Comparison of ENCODE assay signal across 13 cellular contexts in genomic region chr3:112774293-112774926, GRCh38.
DNase-seq lines count a peak whose midpoint lies in the region; ATAC-seq and TF ChIP-seq lines count a peak whose summit lies in the region.
"Had no signal": no experiment of that assay in that cellular context is flagged by ENCODE, and none has a peak within 500 bp of the region (broad histone marks: within the 10 kb centered on the region; RNA-seq: fewer than 3 reads in every experiment).

No MANE protein-coding gene starts in this region.

- H3K27ac ChIP-seq in mammary epithelial cell (ENCODE audit: insufficient read depth, low read depth, low read length) (peak overlapping the region; percentile 95), A673 (ENCODE audit: low read depth, low read length, poor library complexity, severe bottlenecking) (no peak overlapping the region)
- no peak overlapping the region for H3K27ac ChIP-seq in naive thymus-derived CD4-positive, alpha-beta T cell (ENCODE audit: low read depth, low read length)
- H3K27ac ChIP-seq: prostate gland had no signal

- no peaks in the 10 kb centered on the region for H3K79me2 ChIP-seq in mammary epithelial cell (ENCODE audit: insufficient read depth, low read length)

- H3K9me3 Mint-ChIP-seq in naive thymus-derived CD4-positive, alpha-beta T cell, result peaks cover 0 to 3% (median 0%) of the 10 kb centered on the region in 11 donors
- H3K9me3 Mint-ChIP-seq in activated T-helper 2 cell treated with anti-CD3 and anti-CD28 coated beads, Interferon-gamma antibody, Interleukin-2, Interleukin-4, amounts not matched to agents 10 μg/mL and 5 μg/mL and 100 μg/mL, durations not matched to agents 14 hours and 24 hours and 36 hours, result no peaks in the 10 kb centered on the region
- H3K9me3 Mint-ChIP-seq: activated T-cell treated with anti-CD3 and anti-CD28 coated beads, Interleukin-2, amount 50 U/mL, for 4 hours had no signal

- H3K9ac ChIP-seq in mammary epithelial cell (ENCODE audit: insufficient read depth, low read length), result peak overlapping the region; percentile 60

- H4K20me1 ChIP-seq in mammary epithelial cell (ENCODE audit: insufficient read depth, low read length), result no peaks in the 10 kb centered on the region

- in situ Hi-C loops in Caki2 (cut with HindIII; ENCODE audit: low pct_unique_long_range_greater_than_20kb, low sequenced_read_pairs), result no loop called here
- in situ Hi-C loops in mammary epithelial cell (cut with MboI; ENCODE audit: low sequenced_read_pairs in 2 of 2), result no loop called here

- H3K9me3 ChIP-seq in mammary epithelial cell (replicated peaks; ENCODE audit: insufficient read depth, low read length) (no peaks in the 10 kb centered on the region), A673 (ENCODE audit: low read depth, low read length, poor library complexity, severe bottlenecking) (no peaks in the 10 kb centered on the region)
- no peaks in the 10 kb centered on the region for H3K9me3 ChIP-seq in naive thymus-derived CD4-positive, alpha-beta T cell (ENCODE audit: control insufficient read depth in 2 of 3, low read length in 3 of 3)
- H3K9me3 ChIP-seq: prostate gland had no signal

- intact Hi-C loops in mammary epithelial cell (cut with micrococcal nuclease), result loop anchor here (1.0 to 10.0 kb wide), 5 partner anchors 27 to 970 kb away; partner anchors contain the start of genes ATP6V1A and NAA50
- intact Hi-C loops in naive thymus-derived CD4-positive, alpha-beta T cell (cut with micrococcal nuclease), result no loop called here
- intact Hi-C loops in activated T-helper 2 cell treated with anti-CD3 and anti-CD28 coated beads, Interferon-gamma antibody, Interleukin-2, Interleukin-4, amounts not matched to agents 10 μg/mL and 5 μg/mL and 100 μg/mL, durations not matched to agents 14 hours and 24 hours and 36 hours (cut with micrococcal nuclease), result loop anchor here (5.0 to 10.0 kb wide), 2 partner anchors 37 to 100 kb away; no protein-coding TSS in a partner anchor
- intact Hi-C loops in A673 (cut with micrococcal nuclease; ENCODE audit: unreplicated experiment), result no loop called here

- H3K4me3 ChIP-seq in mammary epithelial cell (replicated peaks in 1 of 3; ENCODE audit: insufficient read depth in 1 of 3, low read depth in 2 of 3, low read length in 3 of 3), result no peak overlapping the region
- peak overlapping the region; percentile 4 for H3K4me3 ChIP-seq in naive thymus-derived CD4-positive, alpha-beta T cell (ENCODE audit: low read length)
- H3K4me3 ChIP-seq in A673 (ENCODE audit: low read depth, low read length, poor library complexity, severe bottlenecking), result no peak overlapping the region
- H3K4me3 ChIP-seq: prostate gland had no signal

- H3K27me3 ChIP-seq in mammary epithelial cell (ENCODE audit: insufficient read depth, low read length) (no peaks in the 10 kb centered on the region), A673 (replicated peaks; ENCODE audit: insufficient read depth, low read depth, low read length, poor library complexity) (no peaks in the 10 kb centered on the region)
- no peaks in the 10 kb centered on the region for H3K27me3 ChIP-seq in naive thymus-derived CD4-positive, alpha-beta T cell (ENCODE audit: control insufficient read depth in 2 of 2, insufficient read depth in 2 of 2, low read length in 2 of 2)

- dilution Hi-C loops in mammary epithelial cell (cut with HindIII; ENCODE audit: low sequenced_read_pairs), result no loop called here

- no peak overlapping the region for H3K27ac Mint-ChIP-seq in naive thymus-derived CD4-positive, alpha-beta T cell
- no peak overlapping the region for H3K27ac Mint-ChIP-seq in activated T-helper 2 cell treated with anti-CD3 and anti-CD28 coated beads, Interferon-gamma antibody, Interleukin-2, Interleukin-4, amounts not matched to agents 10 μg/mL and 5 μg/mL and 100 μg/mL, durations not matched to agents 14 hours and 24 hours and 36 hours

- BruUV-seq in mammary epithelial cell (replicated peaks; lab: Mats Ljungman, UMichigan) (no TSS peak), A673 (replicated peaks; lab: Mats Ljungman, UMichigan) (no TSS peak)

- no peak for ATAC-seq in naive thymus-derived CD4-positive, alpha-beta T cell
- ATAC-seq in HG03175 (IDR thresholded peaks at IDR 0.05; ENCODE audit: unreplicated experiment), result no peak
- no peak for ATAC-seq in HG03139 (IDR thresholded peaks at IDR 0.05; ENCODE audit: unreplicated experiment)

- 44% methylated on average over 6 of the region's 6 CpGs for WGBS in mammary epithelial cell (ENCODE audit: low coverage, missing lambda C conversion rate)

- no peak overlapping the region for H3K4me3 Mint-ChIP-seq in naive thymus-derived CD4-positive, alpha-beta T cell
- H3K4me3 Mint-ChIP-seq in activated T-helper 2 cell treated with anti-CD3 and anti-CD28 coated beads, Interferon-gamma antibody, Interleukin-2, Interleukin-4, amounts not matched to agents 10 μg/mL and 5 μg/mL and 100 μg/mL, durations not matched to agents 14 hours and 24 hours and 36 hours (ENCODE audit: low read depth), result no peak overlapping the region
- H3K4me3 Mint-ChIP-seq: activated T-cell treated with anti-CD3 and anti-CD28 coated beads, Interleukin-2, amount 50 U/mL, for 4 hours had no signal

- peak overlapping the region; percentile 34 for H3K4me2 ChIP-seq in mammary epithelial cell (ENCODE audit: insufficient read depth, low read depth, low read length)

- no peaks in the 10 kb centered on the region for H3K36me3 Mint-ChIP-seq in naive thymus-derived CD4-positive, alpha-beta T cell
- no peaks in the 10 kb centered on the region for H3K36me3 Mint-ChIP-seq in activated T-helper 2 cell treated with anti-CD3 and anti-CD28 coated beads, Interferon-gamma antibody, Interleukin-2, Interleukin-4, amounts not matched to agents 10 μg/mL and 5 μg/mL and 100 μg/mL, durations not matched to agents 14 hours and 24 hours and 36 hours (ENCODE audit: low read depth)

- H3K4me1 Mint-ChIP-seq in naive thymus-derived CD4-positive, alpha-beta T cell, result peaks cover 8 to 26% (median 10%) of the 10 kb centered on the region in 7 donors
- H3K4me1 Mint-ChIP-seq in activated T-helper 2 cell treated with anti-CD3 and anti-CD28 coated beads, Interferon-gamma antibody, Interleukin-2, Interleukin-4, amounts not matched to agents 10 μg/mL and 5 μg/mL and 100 μg/mL, durations not matched to agents 14 hours and 24 hours and 36 hours (ENCODE audit: low read depth), result peaks cover 37% of the 10 kb centered on the region

- DNase-seq in Caki2 (ENCODE audit: low read depth), result peak; percentile 43
- DNase-seq in M059J (ENCODE audit: low read depth), result peak; percentile 84
- DNase-seq in mammary epithelial cell, result peak; percentile 89
- no peak for DNase-seq in naive thymus-derived CD4-positive, alpha-beta T cell
- no peak for DNase-seq in activated T-helper 2 cell treated with anti-CD3 and anti-CD28 coated beads, Interferon-gamma antibody, Interleukin-2, Interleukin-4, amounts not matched to agents 10 μg/mL and 5 μg/mL and 100 μg/mL, durations not matched to agents 14 hours and 24 hours and 36 hours (ENCODE audit: low spot score)
- DNase-seq in A673 (ENCODE audit: low spot score), result no peak
- DNase-seq: activated T-cell treated with anti-CD3 and anti-CD28 coated beads, Interleukin-2, amount 50 U/mL, for 4 hours; GDM1; left cardiac atrium; NCI-H446 had no signal

- POLR2A ChIA-PET in naive thymus-derived CD4-positive, alpha-beta T cell (lab: Charles Lee), result no interaction called here
- POLR2A ChIA-PET in A673 (lab: Charles Lee; ENCODE audit: low non-redundant PET), result no interaction called here

- CTCF ChIA-PET in mammary epithelial cell (lab: Charles Lee; ENCODE audit: low non-redundant PET) (interaction anchor here (0.6 kb wide), 1 partner anchor 34 kb away, joined by 5 read pairs; no protein-coding TSS in a partner anchor), A673 (lab: Charles Lee) (no interaction called here)
- CTCF ChIA-PET in naive thymus-derived CD4-positive, alpha-beta T cell (lab: Charles Lee), result no interaction called here

- TF ChIP-seq CTCF in mammary epithelial cell (conservative IDR thresholded peaks at IDR 0.05 in 1 of 2, IDR thresholded peaks at IDR 0.05 in 1 of 2; ENCODE audit: extremely low read depth in 1 of 2, insufficient read depth in 1 of 2, low read depth in 1 of 2, low read length in 2 of 2) (no peak), A673 (conservative IDR thresholded peaks at IDR 0.05; ENCODE audit: low read depth, low read length) (no peak)

- H3K4me1 ChIP-seq in mammary epithelial cell (ENCODE audit: insufficient read depth, low read length), result peaks cover 64% of the 10 kb centered on the region
- peaks cover 8 to 39% of the 10 kb centered on the region in 2 donors for H3K4me1 ChIP-seq in naive thymus-derived CD4-positive, alpha-beta T cell (ENCODE audit: control insufficient read depth in 2 of 2, insufficient read depth in 2 of 2, low read length in 2 of 2)
- H3K4me1 ChIP-seq in A673 (ENCODE audit: insufficient read depth, low read length, poor library complexity, severe bottlenecking), result no peaks in the 10 kb centered on the region
- H3K4me1 ChIP-seq: prostate gland had no signal

- H3K36me3 ChIP-seq in mammary epithelial cell (ENCODE audit: insufficient read depth, low read length), result no peaks in the 10 kb centered on the region
- no peaks in the 10 kb centered on the region for H3K36me3 ChIP-seq in naive thymus-derived CD4-positive, alpha-beta T cell (ENCODE audit: control insufficient read depth in 2 of 3, insufficient read depth in 3 of 3, low read length in 3 of 3)
- H3K36me3 ChIP-seq in A673 (ENCODE audit: insufficient read depth, low read length, poor library complexity, severe bottlenecking), result no peaks in the 10 kb centered on the region
- H3K36me3 ChIP-seq: prostate gland had no signal

- peaks cover 0 to 2% (median 0%) of the 10 kb centered on the region in 5 donors for H3K27me3 Mint-ChIP-seq in naive thymus-derived CD4-positive, alpha-beta T cell
- H3K27me3 Mint-ChIP-seq in activated T-helper 2 cell treated with anti-CD3 and anti-CD28 coated beads, Interferon-gamma antibody, Interleukin-2, Interleukin-4, amounts not matched to agents 10 μg/mL and 5 μg/mL and 100 μg/mL, durations not matched to agents 14 hours and 24 hours and 36 hours (ENCODE audit: low read depth), result peaks cover 3% of the 10 kb centered on the region

- H2AFZ ChIP-seq in mammary epithelial cell (ENCODE audit: low read depth, low read length), result no peak overlapping the region

Comparison
In these comparisons a context has a peak if more than half of its experiments do, and no peak if none do; other contexts are left out.
1. DNase-seq: peak in Caki2 (single experiment), M059J (single experiment) and mammary epithelial cell (single experiment); none in naive thymus-derived CD4-positive, alpha-beta T cell (0 of 9), activated T-helper 2 cell treated with anti-CD3 and anti-CD28 coated beads, Interferon-gamma antibody, Interleukin-2, Interleukin-4, amounts not matched to agents 10 μg/mL and 5 μg/mL and 100 μg/mL, durations not matched to agents 14 hours and 24 hours and 36 hours (single experiment) and A673 (single experiment).
2. intact Hi-C loops: an anchor here in mammary epithelial cell (1.0 to 10.0 kb wide) and activated T-helper 2 cell treated with anti-CD3 and anti-CD28 coated beads, Interferon-gamma antibody, Interleukin-2, Interleukin-4, amounts not matched to agents 10 μg/mL and 5 μg/mL and 100 μg/mL, durations not matched to agents 14 hours and 24 hours and 36 hours (5.0 to 10.0 kb wide); none called in naive thymus-derived CD4-positive, alpha-beta T cell and A673.